ENCODE assay signal across 8 cellular contexts in genomic region chr6:111871725-111872520, GRCh38. TPM values are rescaled to one million over a fixed set of nuclear protein-coding genes. Genes with fewer than 3 reads are reported as not detected.
DNase-seq lines count a peak whose midpoint lies in the region; ATAC-seq, FAIRE-seq and TF ChIP-seq lines count a peak whose summit lies in the region.

No MANE protein-coding gene starts in this region.

- peak overlapping the region; percentile 94 to 99 (median 98) for H3K4me3 Mint-ChIP-seq in CD8-positive, alpha-beta memory T cell
- peak overlapping the region; percentile 98 for H3K4me3 Mint-ChIP-seq in T-helper 1 cell treated with Interleukin-12 subunit alpha and Interleukin-12 subunit beta and Interleukin-4 antibody, amounts not matched to agents 30 μg/mL and 1 μg/mL, for 36 hours

- peak; percentile 47 for ATAC-seq in HepG2
- no peak for ATAC-seq in HG02981 (IDR thresholded peaks at IDR 0.05; ENCODE audit: unreplicated experiment)

- H3K4me3 ChIP-seq in CD8-positive, alpha-beta memory T cell (ENCODE audit: low read length) = peak overlapping the region; percentile 84
- H3K4me3 ChIP-seq in HFF-Myc (replicated peaks; ENCODE audit: low read depth, low read length) (peak overlapping the region; percentile 62), duodenal mucosa (ENCODE audit: low read depth in 1 of 2, low read length in 2 of 2) (peak overlapping the region; percentile 65 to 68), HepG2 (replicated peaks in 1 of 3; ENCODE audit: insufficient read depth in 1 of 3, low read depth in 2 of 3, low read length in 3 of 3) (peak overlapping the region; percentile 63 to 82 (median 68)), stomach smooth muscle (ENCODE audit: low read length in 2 of 2) (peak overlapping the region; percentile 59 to 86)

- H3K4me1 ChIP-seq in CD8-positive, alpha-beta memory T cell (ENCODE audit: insufficient read depth, low read length) = peaks cover 50% of the 10 kb centered on the region
- H3K4me1 ChIP-seq in duodenal mucosa (ENCODE audit: control insufficient read depth in 1 of 2, insufficient read depth in 2 of 2, low read length in 2 of 2) (peaks cover 0 to 5% of the 10 kb centered on the region in 2 donors), HepG2 (ENCODE audit: insufficient read depth, low read length) (peaks cover 40% of the 10 kb centered on the region), stomach smooth muscle (ENCODE audit: control insufficient read depth, insufficient read depth, low read length) (peaks cover 6% of the 10 kb centered on the region)

- WGBS in HepG2 (ENCODE audit: low lambda C conversion rate) = 2% methylated on average over 18 of the region's 18 CpGs

- H4K20me1 ChIP-seq in HepG2 (ENCODE audit: insufficient read depth, low read length) = no peaks in the 10 kb centered on the region

- H3K27me3 ChIP-seq in CD8-positive, alpha-beta memory T cell (ENCODE audit: insufficient read depth, low read length, poor library complexity, severe bottlenecking) = no peaks in the 10 kb centered on the region
- H3K27me3 ChIP-seq in duodenal mucosa (ENCODE audit: control insufficient read depth in 1 of 2, insufficient read depth in 2 of 2, low read length in 2 of 2) (peaks cover 20 to 22% of the 10 kb centered on the region in 2 donors), HepG2 (ENCODE audit: control insufficient read depth in 1 of 2, insufficient read depth in 2 of 2, low read length in 2 of 2) (peaks cover 0 to 21% of the 10 kb centered on the region in 2 experiments; a peak in 4 of 5 replicates), stomach smooth muscle (ENCODE audit: control insufficient read depth in 1 of 2, insufficient read depth in 2 of 2, low read length in 2 of 2) (peaks cover 2 to 3% of the 10 kb centered on the region in 2 donors)

- CTCF ChIA-PET in CD8-positive, alpha-beta memory T cell (lab: Charles Lee) = interaction anchor here (1.2 kb wide), 1 partner anchor 172 kb away, joined by 4 read pairs; no protein-coding TSS in a partner anchor
- CTCF ChIA-PET in HepG2 (lab: Yijun Ruan, JAX; ENCODE audit: low intra/inter-chr PET ratio, low total read pairs) = no interaction called here

- intact Hi-C loops in HepG2 (cut with micrococcal nuclease; ENCODE audit: unreplicated experiment) = loop anchor here (1.0 to 5.0 kb wide), 4 partner anchors 29 to 150 kb away; no protein-coding TSS in a partner anchor

- in situ Hi-C loops in HepG2 (cut with HindIII; ENCODE audit: extremely low pct_ligation_motif_present, low pct_unique_long_range_greater_than_20kb) = no loop called here

- POLR2A ChIA-PET in CD8-positive, alpha-beta memory T cell (lab: Charles Lee) = interaction anchor here (1.0 kb wide), 2 partner anchors 11 to 25 kb away, joined by 3 to 4 read pairs; no protein-coding TSS in a partner anchor
- POLR2A ChIA-PET in HepG2 (lab: Yijun Ruan, JAX) = no interaction called here

- no peaks in the 10 kb centered on the region for H3K9me3 ChIP-seq in CD8-positive, alpha-beta memory T cell (ENCODE audit: low read length)
- H3K9me3 ChIP-seq in duodenal mucosa (ENCODE audit: control insufficient read depth in 1 of 2, low read length in 2 of 2) = no peaks in the 10 kb centered on the region
- no peaks in the 10 kb centered on the region for H3K9me3 ChIP-seq in HepG2 (ENCODE audit: low read length)
- H3K9me3 ChIP-seq in stomach smooth muscle (ENCODE audit: control insufficient read depth in 2 of 2, low read length in 2 of 2) = no peaks in the 10 kb centered on the region

- no peaks in the 10 kb centered on the region for H3K36me3 ChIP-seq in CD8-positive, alpha-beta memory T cell (ENCODE audit: insufficient read depth, low read length)
- H3K36me3 ChIP-seq in duodenal mucosa (ENCODE audit: control insufficient read depth in 1 of 2, insufficient read depth in 2 of 2, low read length in 2 of 2) = no peaks in the 10 kb centered on the region
- no peaks in the 10 kb centered on the region for H3K36me3 ChIP-seq in HepG2 (replicated peaks in 1 of 2; ENCODE audit: control insufficient read depth in 1 of 2, insufficient read depth in 2 of 2, low read length in 2 of 2)
- H3K36me3 ChIP-seq in stomach smooth muscle (ENCODE audit: control insufficient read depth in 2 of 2, insufficient read depth in 2 of 2, low read length in 2 of 2) = no peaks in the 10 kb centered on the region

- H3K27me3 Mint-ChIP-seq in CD8-positive, alpha-beta memory T cell = no peaks in the 10 kb centered on the region
- H3K27me3 Mint-ChIP-seq in T-helper 1 cell treated with Interleukin-12 subunit alpha and Interleukin-12 subunit beta and Interleukin-4 antibody, amounts not matched to agents 30 μg/mL and 1 μg/mL, for 36 hours (ENCODE audit: low read depth) = peaks cover 4% of the 10 kb centered on the region

- peaks cover 53 to 59% (median 58%) of the 10 kb centered on the region in 3 donors for H3K4me1 Mint-ChIP-seq in CD8-positive, alpha-beta memory T cell
- H3K4me1 Mint-ChIP-seq in T-helper 1 cell treated with Interleukin-12 subunit alpha and Interleukin-12 subunit beta and Interleukin-4 antibody, amounts not matched to agents 30 μg/mL and 1 μg/mL, for 36 hours (ENCODE audit: low read depth) = peaks cover 52% of the 10 kb centered on the region

- peak overlapping the region; percentile 85 for H3K27ac ChIP-seq in CD8-positive, alpha-beta memory T cell (ENCODE audit: low read depth, low read length)
- H3K27ac ChIP-seq in duodenal mucosa (ENCODE audit: low read depth, low read length) = peak overlapping the region; percentile 27
- H3K27ac ChIP-seq in HepG2 (ENCODE audit: extremely low read length, insufficient read depth, low read length) = no peak overlapping the region
- no peak overlapping the region for H3K27ac ChIP-seq in stomach smooth muscle (ENCODE audit: low read length)

- H3K36me3 Mint-ChIP-seq in CD8-positive, alpha-beta memory T cell = peaks cover 0 to 47% (median 4%) of the 10 kb centered on the region in 3 donors
- H3K36me3 Mint-ChIP-seq in T-helper 1 cell treated with Interleukin-12 subunit alpha and Interleukin-12 subunit beta and Interleukin-4 antibody, amounts not matched to agents 30 μg/mL and 1 μg/mL, for 36 hours (ENCODE audit: low read depth) = peaks cover 18% of the 10 kb centered on the region

- TF ChIP-seq CTCF in HFF-Myc (IDR thresholded peaks at IDR 0.05; ENCODE audit: low read depth, low read length, missing control alignments) (no peak), HepG2 (CRISPR knock-in tag; IDR thresholded peaks at IDR 0.05) (no peak)

- no peaks in the 10 kb centered on the region for H3K79me2 ChIP-seq in HepG2 (ENCODE audit: insufficient read depth, low read length)

- no peak for FAIRE-seq in HepG2 (lab: Jason Lieb, UNC)

- peak overlapping the region; percentile 15 for H2AFZ ChIP-seq in HepG2 (ENCODE audit: low read length)

- H3K4me2 ChIP-seq in HepG2 (ENCODE audit: low read depth, low read length) = peak overlapping the region; percentile 100

- H3K27ac Mint-ChIP-seq in CD8-positive, alpha-beta memory T cell = peak overlapping the region; percentile 89 to 99 (median 97)
- H3K27ac Mint-ChIP-seq in T-helper 1 cell treated with Interleukin-12 subunit alpha and Interleukin-12 subunit beta and Interleukin-4 antibody, amounts not matched to agents 30 μg/mL and 1 μg/mL, for 36 hours = peak overlapping the region; percentile 95

- peak in 4 of 5 donors; percentile 16 to 53 (median 46) for DNase-seq in CD8-positive, alpha-beta memory T cell
- DNase-seq in HFF-Myc (ENCODE audit: extremely low read depth, low read depth) = no peak
- DNase-seq in HepG2 (ENCODE audit: low spot score) = peak; percentile 41
- no peak for DNase-seq in HPDE6-E6E7 (ENCODE audit: extremely low spot score)

- TF ChIP-seq RAD21 in HepG2 (CRISPR knock-in tag; IDR thresholded peaks at IDR 0.05) = no peak

- no peak for TF ChIP-seq EP300 in HepG2 (IDR thresholded peaks at IDR 0.05; ENCODE audit: low read depth in 2 of 2, low read length in 2 of 2)
- no peak for TF ChIP-seq EP300 in HepG2 (CRISPR knock-in tag; IDR thresholded peaks at IDR 0.05; ENCODE audit: borderline replicate concordance)

- peak overlapping the region; percentile 39 to 50 for H3K9ac ChIP-seq in duodenal mucosa (ENCODE audit: low read depth in 1 of 2, low read length in 2 of 2)
- H3K9ac ChIP-seq in HepG2 (ENCODE audit: insufficient read depth, low read depth, low read length) = peak overlapping the region; percentile 51
- peak overlapping the region; percentile 51 to 58 for H3K9ac ChIP-seq in stomach smooth muscle (ENCODE audit: low read length in 2 of 2)

- no peaks in the 10 kb centered on the region for H3K9me3 Mint-ChIP-seq in CD8-positive, alpha-beta memory T cell
- H3K9me3 Mint-ChIP-seq in T-helper 1 cell treated with Interleukin-12 subunit alpha and Interleukin-12 subunit beta and Interleukin-4 antibody, amounts not matched to agents 30 μg/mL and 1 μg/mL, for 36 hours = no peaks in the 10 kb centered on the region

- TF ChIP-seq POLR2A in HepG2 (IDR thresholded peaks at IDR 0.05; ENCODE audit: insufficient read depth in 1 of 2, low read depth in 2 of 2, low read length in 2 of 2) = no peak

- BruUV-seq in HepG2 (replicated peaks; lab: Mats Ljungman, UMichigan) = no TSS peak

RNA-seq across cellular contexts. Expression of gene FYN, which starts 1.3 kb away (rescaled TPM):
- 100 to 1,000 TPM; 481 to 491 TPM for total RNA-seq in CD8-positive, alpha-beta memory T cell
- polyA plus RNA-seq in CD8-positive, alpha-beta memory T cell = 611 TPM
- total RNA-seq in HepG2 (2016; rRNA removed; fragmentation: Illumina TruSeq; extraction: Trizol) = 14.6 and 15.5 TPM in 2 replicates
- total RNA-seq in HepG2 (2016; cell fraction: cytosol; rRNA removed; fragmentation: Illumina TruSeq; extraction: Trizol; ENCODE audit: low read depth) = 3.6 and 4.1 TPM in 2 replicates
- total RNA-seq in HepG2 (2016; cell fraction: insoluble cytoplasmic fraction; rRNA removed; fragmentation: Illumina TruSeq; extraction: Trizol) = 13.7 and 16.0 TPM in 2 replicates
- total RNA-seq in HepG2 (2016; cell fraction: membrane; rRNA removed; fragmentation: Illumina TruSeq; extraction: Trizol) = 11.6 and 12.0 TPM in 2 replicates
- 17.8 and 19.2 TPM in 2 replicates for total RNA-seq in HepG2 (2016; cell fraction: nucleus; rRNA removed; fragmentation: Illumina TruSeq; extraction: Trizol)
- polyA plus RNA-seq in HepG2 (2011; rRNA removed) = 22.6 and 24.6 TPM in 2 replicates
- polyA plus RNA-seq in HepG2 (2011; cell fraction: cytosol; rRNA removed) = 16.8 and 28.6 TPM in 2 replicates
- polyA plus RNA-seq in HepG2 (2011; cell fraction: nucleus; rRNA removed) = 31.3 and 40.2 TPM in 2 replicates
- 22.4 and 23.4 TPM in 2 replicates for polyA plus RNA-seq in HepG2 (2012)
- 3.4 and 3.5 TPM in 2 replicates for polyA plus RNA-seq in HepG2 (2016; cell fraction: cytosol; fragmentation: Illumina TruSeq; extraction: Trizol; ENCODE audit: low read depth)
- 18.8 and 20.1 TPM in 2 replicates for polyA plus RNA-seq in HepG2 (2016; cell fraction: insoluble cytoplasmic fraction; fragmentation: Illumina TruSeq; extraction: Trizol; ENCODE audit: low read depth)
- polyA plus RNA-seq in HepG2 (2016; cell fraction: membrane; fragmentation: Illumina TruSeq; extraction: Trizol; ENCODE audit: low read depth) = 10.6 and 11.8 TPM in 2 replicates
- 17.9 and 20.2 TPM in 2 replicates for polyA plus RNA-seq in HepG2 (2016; cell fraction: nucleus; fragmentation: Illumina TruSeq; extraction: Trizol; ENCODE audit: insufficient read depth, low read depth)
- polyA minus RNA-seq in HepG2 (2011; rRNA and poly(A)+ RNA removed; ENCODE audit: low replicate concordance) = 37.8 and 75.6 TPM in 2 replicates
- polyA minus RNA-seq in HepG2 (2011; cell fraction: cytosol; rRNA and poly(A)+ RNA removed) = 19.1 and 20.6 TPM in 2 replicates
- 45.1 and 62.6 TPM in 2 replicates for polyA minus RNA-seq in HepG2 (2011; cell fraction: nucleus; rRNA and poly(A)+ RNA removed)

Comparison
In these comparisons a context has a peak if more than half of its experiments do, and no peak if none do; other contexts are left out.
1. DNase-seq: peak in CD8-positive, alpha-beta memory T cell (4 of 5) and HepG2 (single experiment); none in HFF-Myc (single experiment) and HPDE6-E6E7 (single experiment).
2. H3K27ac ChIP-seq: peak in CD8-positive, alpha-beta memory T cell (single experiment) and duodenal mucosa (single experiment); none in HepG2 (single experiment) and stomach smooth muscle (single experiment).
3. RNA of gene FYN, which starts 1.3 kb away (total RNA-seq): 481 to 491 TPM in CD8-positive, alpha-beta memory T cell; 3.6 to 19.2 TPM in HepG2; every median in the first group is over 10 times any median in the second.
4. Peak in every context shown above with its lines, with median percentiles within 50 percentile points of each other: H3K4me3 ChIP-seq and H3K9ac ChIP-seq.